In genomic region chr5:149807614-149808013, GRCh38 we compare ENCODE assay signal across 2 cellular contexts.
TF ChIP-seq lines count a peak whose summit lies in the region.

No MANE protein-coding gene starts in this region.

TF ChIP-seq in GM23338, 12 proteins besides CTCF, POLR2A, EP300 and RAD21:
- no peak for TF ChIP-seq CREB1 (CRISPR knock-in tag; IDR thresholded peaks at IDR 0.05; ENCODE audit: low read depth)
- no peak for TF ChIP-seq NANOG (IDR thresholded peaks at IDR 0.05; ENCODE audit: borderline replicate concordance)
- no peak for TF ChIP-seq JUNB (IDR thresholded peaks at IDR 0.05; ENCODE audit: unreplicated experiment)
- TF ChIP-seq, protein P1, sequence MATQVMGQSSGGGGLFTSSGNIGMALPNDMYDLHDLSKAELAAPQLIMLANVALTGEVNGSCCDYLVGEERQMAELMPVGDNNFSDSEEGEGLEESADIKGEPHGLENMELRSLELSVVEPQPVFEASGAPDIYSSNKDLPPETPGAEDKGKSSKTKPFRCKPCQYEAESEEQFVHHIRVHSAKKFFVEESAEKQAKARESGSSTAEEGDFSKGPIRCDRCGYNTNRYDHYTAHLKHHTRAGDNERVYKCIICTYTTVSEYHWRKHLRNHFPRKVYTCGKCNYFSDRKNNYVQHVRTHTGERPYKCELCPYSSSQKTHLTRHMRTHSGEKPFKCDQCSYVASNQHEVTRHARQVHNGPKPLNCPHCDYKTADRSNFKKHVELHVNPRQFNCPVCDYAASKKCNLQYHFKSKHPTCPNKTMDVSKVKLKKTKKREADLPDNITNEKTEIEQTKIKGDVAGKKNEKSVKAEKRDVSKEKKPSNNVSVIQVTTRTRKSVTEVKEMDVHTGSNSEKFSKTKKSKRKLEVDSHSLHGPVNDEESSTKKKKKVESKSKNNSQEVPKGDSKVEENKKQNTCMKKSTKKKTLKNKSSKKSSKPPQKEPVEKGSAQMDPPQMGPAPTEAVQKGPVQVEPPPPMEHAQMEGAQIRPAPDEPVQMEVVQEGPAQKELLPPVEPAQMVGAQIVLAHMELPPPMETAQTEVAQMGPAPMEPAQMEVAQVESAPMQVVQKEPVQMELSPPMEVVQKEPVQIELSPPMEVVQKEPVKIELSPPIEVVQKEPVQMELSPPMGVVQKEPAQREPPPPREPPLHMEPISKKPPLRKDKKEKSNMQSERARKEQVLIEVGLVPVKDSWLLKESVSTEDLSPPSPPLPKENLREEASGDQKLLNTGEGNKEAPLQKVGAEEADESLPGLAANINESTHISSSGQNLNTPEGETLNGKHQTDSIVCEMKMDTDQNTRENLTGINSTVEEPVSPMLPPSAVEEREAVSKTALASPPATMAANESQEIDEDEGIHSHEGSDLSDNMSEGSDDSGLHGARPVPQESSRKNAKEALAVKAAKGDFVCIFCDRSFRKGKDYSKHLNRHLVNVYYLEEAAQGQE (IDR thresholded peaks at IDR 0.05; ENCODE audit: unreplicated experiment) = no peak
- TF ChIP-seq, protein P2, sequence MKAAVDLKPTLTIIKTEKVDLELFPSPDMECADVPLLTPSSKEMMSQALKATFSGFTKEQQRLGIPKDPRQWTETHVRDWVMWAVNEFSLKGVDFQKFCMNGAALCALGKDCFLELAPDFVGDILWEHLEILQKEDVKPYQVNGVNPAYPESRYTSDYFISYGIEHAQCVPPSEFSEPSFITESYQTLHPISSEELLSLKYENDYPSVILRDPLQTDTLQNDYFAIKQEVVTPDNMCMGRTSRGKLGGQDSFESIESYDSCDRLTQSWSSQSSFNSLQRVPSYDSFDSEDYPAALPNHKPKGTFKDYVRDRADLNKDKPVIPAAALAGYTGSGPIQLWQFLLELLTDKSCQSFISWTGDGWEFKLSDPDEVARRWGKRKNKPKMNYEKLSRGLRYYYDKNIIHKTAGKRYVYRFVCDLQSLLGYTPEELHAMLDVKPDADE (IDR thresholded peaks at IDR 0.05) = no peak
- TF ChIP-seq ZNF462 (CRISPR knock-in tag; IDR thresholded peaks at IDR 0.05) = no peak
- TF ChIP-seq STAT1 (IDR thresholded peaks at IDR 0.05; ENCODE audit: unreplicated experiment) = no peak
- TF ChIP-seq ZNF114 (CRISPR knock-in tag; IDR thresholded peaks at IDR 0.05) = no peak
- no peak for TF ChIP-seq EZH2 (IDR thresholded peaks at IDR 0.05; ENCODE audit: low read depth, unreplicated experiment)
- no peak for TF ChIP-seq EZH2phosphoT487 (IDR thresholded peaks at IDR 0.05; ENCODE audit: unreplicated experiment)
- TF ChIP-seq ZNF331 (CRISPR knock-in tag; IDR thresholded peaks at IDR 0.05; ENCODE audit: low read depth) = no peak

TF ChIP-seq in H1, 55 proteins besides CTCF, POLR2A, EP300 and RAD21:
- TF ChIP-seq KDM1A (IDR thresholded peaks at IDR 0.05; ENCODE audit: borderline replicate concordance, low read length) = peak; percentile 87
- no peak for TF ChIP-seq SRF (IDR thresholded peaks at IDR 0.05; ENCODE audit: low read depth, low read length)
